30 cellular contexts compared by ENCODE assay signal in genomic region chr10:29022513-29022912, GRCh38.
DNase-seq lines count a peak whose midpoint lies in the region; ATAC-seq, FAIRE-seq and TF ChIP-seq lines count a peak whose summit lies in the region.
"Had no signal": no experiment of that assay in that cellular context is flagged by ENCODE, and none has a peak within 500 bp of the region (broad histone marks: within the 10 kb centered on the region; RNA-seq: fewer than 3 reads in every experiment).

No MANE protein-coding gene starts in this region.

- no peaks in the 10 kb centered on the region for H3K9me3 ChIP-seq in BE2C
- H3K9me3 ChIP-seq: colonic mucosa, HAP-1, mucosa of descending colon, pancreas, sigmoid colon, thyroid gland had no signal

- no peaks in the 10 kb centered on the region for H3K27me3 ChIP-seq in BE2C
- H3K27me3 ChIP-seq: colonic mucosa, pancreas, sigmoid colon, thyroid gland had no signal

- no peak overlapping the region for H3K4me3 ChIP-seq in BE2C (ENCODE audit: low read depth, low read length)
- H3K4me3 ChIP-seq: colonic mucosa, HAP-1, left ventricle myocardium inferior, mucosa of descending colon, pancreas, sigmoid colon, thyroid gland had no signal

- peaks cover 5% of the 10 kb centered on the region for H3K4me1 ChIP-seq in BE2C
- H3K4me1 ChIP-seq: colonic mucosa, HAP-1, left ventricle myocardium inferior, pancreas, sigmoid colon, thyroid gland had no signal

- no peaks in the 10 kb centered on the region for H3K36me3 ChIP-seq in BE2C
- H3K36me3 ChIP-seq: colonic mucosa, HAP-1, left ventricle myocardium inferior, pancreas, sigmoid colon, thyroid gland, WERI-Rb-1 had no signal

- ATAC-seq in GM19463 (IDR thresholded peaks at IDR 0.05; ENCODE audit: unreplicated experiment): no peak
- ATAC-seq: activated CD8-positive, alpha-beta memory T cell treated with anti-CD3 and anti-CD28 coated beads, Interleukin-2, amount 10 ng/mL, durations not matched to agents 7 days and 5 days; activated T-cell treated with anti-CD3 and anti-CD28 coated beads, Interleukin-2, amount 50 U/mL, for 72 hours; effector memory CD8-positive, alpha-beta T cell; esophagus mucosa; mucosa of descending colon; stimulated activated naive CD8-positive, alpha-beta T cell treated with anti-CD3 and anti-CD28 coated beads, Interleukin-15, amount 100 ng/mL, for 72 hours had no signal

- TF ChIP-seq CTCF in BE2C (IDR thresholded peaks at IDR 0.05; ENCODE audit: low read depth, low read length): no peak
- no peak for TF ChIP-seq CTCF in D721Med (IDR thresholded peaks at IDR 0.05; ENCODE audit: insufficient read depth, missing control alignments)

- no peak for FAIRE-seq in D721Med (lab: Jason Lieb, UNC)
- FAIRE-seq: GM18507, pancreas had no signal

- DNase-seq in BE2C (peak; percentile 29), DMS53 treated with DMSO at 0.1 percent for 48 hours (lab: John Stamatoyannopoulos, UW; ENCODE audit: unreplicated experiment) (peak; percentile 77), NCI-H510A (lab: John Stamatoyannopoulos, UW) (peak; percentile 3), left kidney (ENCODE audit: low read depth, low spot score) (peak; percentile 17), D721Med (ENCODE audit: insufficient read length, low spot score) (no peak), NCI-H2029 treated with DMSO at 0.1 percent for 48 hours (lab: John Stamatoyannopoulos, UW) (no peak), NCI-H1417 treated with DMSO at 0.1 percent for 48 hours (lab: John Stamatoyannopoulos, UW) (no peak)
- DNase-seq: activated CD4-positive, alpha-beta T cell treated with anti-CD3 and anti-CD28 coated beads, Interleukin-2, amount 10 ng/mL, durations not matched to agents 7 days and 5 days; activated CD8-positive, alpha-beta memory T cell treated with anti-CD3 and anti-CD28 coated beads, Interleukin-2, amount 10 ng/mL, durations not matched to agents 7 days and 5 days; activated naive CD4-positive, alpha-beta T cell treated with anti-CD3 and anti-CD28 coated beads, Interleukin-2, amount 10 ng/mL, durations not matched to agents 7 days and 5 days; activated T-cell treated with anti-CD3 and anti-CD28 coated beads, Interleukin-2, amount 50 U/mL, for 72 hours; amniotic stem cell; CD4-positive, alpha-beta T cell; colonic mucosa; effector memory CD8-positive, alpha-beta T cell; foreskin melanocyte; left ventricle myocardium inferior; mucosa of descending colon; NCI-H1436; NCI-H524; pancreas; sigmoid colon; stimulated activated CD4-positive, alpha-beta T cell treated with anti-CD3 and anti-CD28 coated beads, Interleukin-15, amount 100 ng/mL, for 24 hours; stimulated activated naive CD8-positive, alpha-beta T cell treated with anti-CD3 and anti-CD28 coated beads, Interleukin-15, amount 100 ng/mL, for 72 hours; thyroid gland; WERI-Rb-1 had no signal

Comparison
In these comparisons a context has a peak if more than half of its experiments do, and no peak if none do; other contexts are left out.
1. DNase-seq: peak in BE2C (single experiment), DMS53 treated with DMSO at 0.1 percent for 48 hours (single experiment), NCI-H510A (single experiment) and left kidney (single experiment); none in D721Med (single experiment), NCI-H2029 treated with DMSO at 0.1 percent for 48 hours (single experiment) and NCI-H1417 treated with DMSO at 0.1 percent for 48 hours (single experiment).